In genomic region chr2:85326406-85326945, GRCh38 we compare ENCODE assay signal across 1 cellular context.
TF ChIP-seq lines count a peak whose summit lies in the region.

No MANE protein-coding gene starts in this region.

TF ChIP-seq in K562, 482 proteins besides CTCF, POLR2A, EP300 and RAD21 (continued from another document):
- TF ChIP-seq MNT (conservative IDR thresholded peaks at IDR 0.05) (peak in 1 of 2 experiments; percentile 39; a peak in 2 of 4 replicates), FUS (optimal IDR thresholded peaks at IDR 0.05; ENCODE audit: low read depth, low read length) (no peak), CHD7 (IDR thresholded peaks at IDR 0.05; ENCODE audit: low read depth, low read length) (no peak), PRPF4 (IDR thresholded peaks at IDR 0.05; ENCODE audit: insufficient read depth, low read depth, low read length, poor library complexity, severe bottlenecking) (no peak), NELFE (IDR thresholded peaks at IDR 0.05; ENCODE audit: insufficient read depth, insufficient read length) (no peak), ATF7 (IDR thresholded peaks at IDR 0.05) (peak; percentile 61; the same call in 1 of the 2 replicates), ATF3 (IDR thresholded peaks at IDR 0.05) (no peak), ATF3 (CRISPR knock-in tag; conservative IDR thresholded peaks at IDR 0.05) (no peak), NRF1 (conservative IDR thresholded peaks at IDR 0.05 in 1 of 2, IDR thresholded peaks at IDR 0.05 in 1 of 2) (0 out of 4 replicates have a peak, but pooled peaks of 1 of the 2 experiments have one; percentile 16), FOXP4 (CRISPR knock-in tag; IDR thresholded peaks at IDR 0.05; ENCODE audit: borderline replicate concordance) (no peak), TFAP4 (CRISPR knock-in tag; IDR thresholded peaks at IDR 0.05; ENCODE audit: borderline replicate concordance) (0 out of 2 replicates have a peak, but pooled peaks have one; percentile 18), CAMTA2 (CRISPR knock-in tag; conservative IDR thresholded peaks at IDR 0.05) (no peak)
TF ChIP-seq in K562: peak in this region for 52.
